In genomic region chr17:76078859-76079576, GRCh38 we compare ENCODE assay signal across 1 cellular context.
A peak's percentile ranks its signal among the peaks of the same experiment; 100 is the strongest.
TF ChIP-seq lines count a peak whose summit lies in the region.

ZACN (plus strand) TSS chr17:76079182; CDS start chr17:76079265, 83 bp downstream.

TF ChIP-seq in HepG2, 621 proteins besides CTCF, POLR2A, EP300 and RAD21 (continued from another document):
- TF ChIP-seq AFF4 (CRISPR knock-in tag; IDR thresholded peaks at IDR 0.05) = no peak
- TF ChIP-seq ZNF546 (CRISPR knock-in tag; conservative IDR thresholded peaks at IDR 0.05) = no peak
- no peak for TF ChIP-seq ZMAT5 (CRISPR knock-in tag; IDR thresholded peaks at IDR 0.05; ENCODE audit: borderline replicate concordance, low read depth)
- TF ChIP-seq NR2F1 (CRISPR knock-in tag; IDR thresholded peaks at IDR 0.05) = no peak
- TF ChIP-seq ARID2 (CRISPR knock-in tag; IDR thresholded peaks at IDR 0.05; ENCODE audit: borderline replicate concordance) = no peak
- 0 out of 2 replicates have a peak, but pooled peaks have one; percentile 17 for TF ChIP-seq POGK (CRISPR knock-in tag; conservative IDR thresholded peaks at IDR 0.05)
- TF ChIP-seq BORCS8-MEF2B (CRISPR knock-in tag; IDR thresholded peaks at IDR 0.05) = no peak
- peak; percentile 68; the same call in 1 of the 2 replicates for TF ChIP-seq HES4 (CRISPR knock-in tag; IDR thresholded peaks at IDR 0.05; ENCODE audit: borderline replicate concordance)
- TF ChIP-seq CCDC6 (CRISPR knock-in tag; IDR thresholded peaks at IDR 0.05) = 0 out of 2 replicates have a peak, but pooled peaks have one; percentile 55
- TF ChIP-seq JUN (CRISPR knock-in tag; IDR thresholded peaks at IDR 0.05) = no peak
- 0 out of 2 replicates have a peak, but pooled peaks have one; percentile 31 for TF ChIP-seq WIZ (CRISPR knock-in tag; IDR thresholded peaks at IDR 0.05)
- 0 out of 2 replicates have a peak, but pooled peaks have one; percentile 2 for TF ChIP-seq MXD1 (CRISPR knock-in tag; IDR thresholded peaks at IDR 0.05)
- 0 out of 2 replicates have a peak, but pooled peaks have one; percentile 11 for TF ChIP-seq PHF8 (CRISPR knock-in tag; IDR thresholded peaks at IDR 0.05)
- no peak for TF ChIP-seq TCF12 (IDR thresholded peaks at IDR 0.05)
- 0 out of 2 replicates have a peak, but pooled peaks have one; percentile 26 for TF ChIP-seq TCF12 (CRISPR knock-in tag; IDR thresholded peaks at IDR 0.05)
- 0 out of 2 replicates have a peak, but pooled peaks have one; percentile 10 for TF ChIP-seq CENPT (CRISPR knock-in tag; IDR thresholded peaks at IDR 0.05; ENCODE audit: low read depth)
TF ChIP-seq in HepG2: peak in this region for 26.
